Comparison of ENCODE assay signal across 9 cellular contexts in the genomic region with DNA sequence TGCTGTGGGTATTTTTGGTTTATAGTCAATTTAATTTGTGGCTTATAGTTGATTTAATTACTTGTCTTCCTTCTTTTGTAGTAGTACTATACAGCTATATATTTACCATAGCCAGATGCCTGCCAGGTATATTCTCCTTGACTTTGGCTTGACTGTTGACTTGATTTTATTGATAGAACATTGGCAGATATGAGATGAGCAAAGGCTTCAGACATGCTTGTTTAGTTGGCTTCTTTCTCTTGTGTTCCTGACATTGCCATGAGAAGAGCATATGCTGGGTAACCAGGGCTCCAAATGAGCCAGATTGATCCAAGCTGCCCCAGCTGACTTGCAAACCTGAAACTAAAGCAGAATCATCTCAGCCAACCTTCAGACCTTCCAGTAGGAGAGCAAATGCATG.
"Had no signal": no experiment of that assay in that cellular context is flagged by ENCODE, and none has a peak within 500 bp of the region (broad histone marks: within the 10 kb centered on the region; RNA-seq: fewer than 3 reads in every experiment).

No MANE protein-coding gene starts in this region.

- H3K27ac Mint-ChIP-seq: GM23338, H9, HFFc6 had no signal

- H3K27ac ChIP-seq: GM23248 had no signal

- H3K9me3 ChIP-seq: HAP-1 had no signal

- H3K4me3 ChIP-seq: GM23248, GM23338, HAP-1 had no signal

- H3K9me3 Mint-ChIP-seq: HFFc6 had no signal

- H3K4me3 Mint-ChIP-seq: GM23338, H9, HFFc6 had no signal

- DNase-seq: GM23248, GOT3, H7, H9, HCEC 1CT, HFFc6 had no signal

- ATAC-seq: GM23338, HCT116 had no signal

- H3K36me3 ChIP-seq: HAP-1 had no signal
